In the genomic region with DNA sequence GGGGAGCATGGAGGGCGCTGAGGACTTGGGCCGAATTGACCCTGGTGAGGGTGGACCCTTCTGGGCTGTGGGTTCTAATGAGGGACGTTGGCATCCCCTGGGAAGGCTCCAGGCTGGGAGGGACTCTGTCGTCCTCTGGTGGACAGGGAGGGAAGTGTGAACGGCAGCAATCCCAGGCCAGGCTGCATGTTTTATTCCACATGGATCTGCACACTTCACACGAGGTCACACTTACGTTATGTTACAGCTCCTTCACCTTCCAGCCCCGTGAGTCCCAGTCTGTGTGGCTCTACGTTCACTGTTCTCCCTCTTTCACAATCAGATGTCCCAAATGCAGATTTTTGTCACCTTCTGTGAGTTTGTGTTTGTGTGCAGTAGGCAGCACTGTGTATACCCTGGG, we compare ENCODE assay signal across 17 cellular contexts. TPM values are rescaled to one million over a fixed set of nuclear protein-coding genes. Genes with fewer than 3 reads are reported as not detected.
DNase-seq lines count a peak whose midpoint lies in the region; FAIRE-seq and TF ChIP-seq lines count a peak whose summit lies in the region.
"Not testable (repeated sequence)": the region's sequence is repeated elsewhere in the genome, so short reads cannot be mapped to it uniquely, and the experiment has no call there.
"Had no signal": no experiment of that assay in that cellular context is flagged by ENCODE, and none has a peak within 500 bp of the region (broad histone marks: within the 10 kb centered on the region; RNA-seq: fewer than 3 reads in every experiment).

No MANE protein-coding gene starts in this region.

- H3K4me3 ChIP-seq in GM12865 (ENCODE audit: low read depth, low read length); SK-N-SH (ENCODE audit: low read depth in 2 of 2, low read length in 1 of 2); bronchial epithelial cell (ENCODE audit: low read depth, low read length); foreskin fibroblast (ENCODE audit: low read depth in 1 of 2, low read length in 2 of 2): not testable (repeated sequence)

- DNase-seq in COLO829 (ENCODE audit: low spot score) (peak; percentile 1), NCI-H82 (lab: John Stamatoyannopoulos, UW) (peak; percentile 8)
- DNase-seq in GM12865 (ENCODE audit: low read depth); HFFc6; SK-N-SH; bronchial epithelial cell (ENCODE audit: low read depth); foreskin fibroblast: not testable (repeated sequence)

- H3K4me1 ChIP-seq in SK-N-SH (ENCODE audit: control insufficient read depth in 1 of 2, insufficient read depth in 2 of 2, low read depth in 1 of 2, low read length in 1 of 2): peaks cover 0 to 18% of the 10 kb centered on the region in 2 experiments; a peak in 1 of 4 replicates

- H3K27ac Mint-ChIP-seq in HFFc6: peak overlapping the region; percentile 78

- not testable (repeated sequence) for H3K4me3 Mint-ChIP-seq in HFFc6

- H3K9me2 ChIP-seq in SK-N-SH: not testable (repeated sequence)

- POLR2A ChIA-PET in SK-N-SH (lab: Yijun Ruan, JAX): not testable (repeated sequence)

- not testable (repeated sequence) for TF ChIP-seq EP300 in SK-N-SH (IDR thresholded peaks at IDR 0.05; ENCODE audit: borderline replicate concordance in 1 of 2, low read depth in 1 of 2, low read length in 1 of 2)

- H4K20me1 ChIP-seq in SK-N-SH (ENCODE audit: insufficient read depth): not testable (repeated sequence)

- TF ChIP-seq RAD21 in SK-N-SH (IDR thresholded peaks at IDR 0.05; ENCODE audit: low read length): not testable (repeated sequence)

- peaks cover 42% of the 10 kb centered on the region for H3K36me3 Mint-ChIP-seq in HFFc6 (ENCODE audit: low read depth)

- H3K9me3 ChIP-seq in SK-N-SH: not testable (repeated sequence)

- not testable (repeated sequence) for H3K27me3 ChIP-seq in SK-N-SH (ENCODE audit: insufficient read depth); bronchial epithelial cell (ENCODE audit: control insufficient read depth, insufficient read depth, low read length)

- H3K79me2 ChIP-seq in SK-N-SH (ENCODE audit: insufficient read depth): peaks cover 24% of the 10 kb centered on the region; the same call in 1 of the 2 replicates

- TF ChIP-seq CTCF in GM12865 (IDR thresholded peaks at IDR 0.05; ENCODE audit: insufficient read depth, low read depth, low read length, missing control alignments): peak; percentile 38
- peak; percentile 69 for TF ChIP-seq CTCF in HFFc6 (IDR thresholded peaks at IDR 0.05)
- TF ChIP-seq CTCF in SK-N-SH (IDR thresholded peaks at IDR 0.05): peak; percentile 51
- peak; percentile 68 for TF ChIP-seq CTCF in bronchial epithelial cell (IDR thresholded peaks at IDR 0.05; ENCODE audit: insufficient read depth, low read length, severe bottlenecking)
- peak; percentile 8 for TF ChIP-seq CTCF in foreskin fibroblast (IDR thresholded peaks at IDR 0.05; ENCODE audit: low read depth, low read length)

- 52% methylated on average over 7 of the region's 9 CpGs for WGBS in SK-N-SH (ENCODE audit: low lambda C conversion rate)

- H2AFZ ChIP-seq in SK-N-SH (ENCODE audit: low read depth): not testable (repeated sequence)

- not testable (repeated sequence) for H3K27ac ChIP-seq in SK-N-SH (ENCODE audit: low read depth in 2 of 2, low read length in 1 of 2)

- not testable (repeated sequence) for H3K36me3 ChIP-seq in SK-N-SH (replicated peaks in 1 of 2; ENCODE audit: control insufficient read depth in 1 of 2, insufficient read depth in 2 of 2, low read length in 1 of 2); bronchial epithelial cell (ENCODE audit: control insufficient read depth, insufficient read depth, low read length)

- not testable (repeated sequence) for H3K27me3 Mint-ChIP-seq in HFFc6 (ENCODE audit: insufficient read depth)

- H3K9ac ChIP-seq in SK-N-SH: not testable (repeated sequence)

- CTCF ChIA-PET in SK-N-SH (lab: Yijun Ruan, JAX): not testable (repeated sequence)

- H3K4me2 ChIP-seq in SK-N-SH: not testable (repeated sequence)

- H3K4me1 Mint-ChIP-seq in HFFc6 (ENCODE audit: low read depth): peaks cover 78% of the 10 kb centered on the region

- FAIRE-seq in bronchial epithelial cell (lab: Jason Lieb, UNC): peak; percentile 50

- peaks cover 16% of the 10 kb centered on the region for H3F3A ChIP-seq in SK-N-SH (replicated peaks; ENCODE audit: insufficient read depth)

- H3K9me3 Mint-ChIP-seq in HFFc6: peaks cover 19% of the 10 kb centered on the region

RNA-seq across cellular contexts. Expression of a gene that starts 1.8 kb away (rescaled TPM):
- 10 to 100 TPM; 23.3 to 58.7 (median 55.4) TPM for total RNA-seq in HFFc6 (2021; fragmentation: NEBNext Ultra II Directional; extraction: Animal tissue kit (Norgen Biotek cat#: 25700))
- 70.3 and 133 TPM in 2 replicates for polyA plus RNA-seq in SK-N-SH (2012; rRNA removed)
- 98.7 and 111 TPM in 2 replicates for polyA plus RNA-seq in SK-N-SH (2012; cell fraction: cytosol; rRNA removed)
- 63.1 and 123 TPM in 2 replicates for polyA plus RNA-seq in SK-N-SH (2012; cell fraction: nucleus; rRNA removed)
- total RNA-seq in bronchial epithelial cell: not detected in 2 replicates
- total RNA-seq: activated CD8-positive, alpha-beta memory T cell treated with anti-CD3 and anti-CD28 coated beads for 36 hours; activated T-cell treated with anti-CD3 and anti-CD28 coated beads, Interleukin-2, amount 50 U/mL, for 4 hours; adrenal gland; dermis microvascular lymphatic vessel endothelial cell; endothelial cell of umbilical vein; lower lobe of right lung; mucosa of gallbladder; sciatic nerve; T-cell had no signal
- polyA plus RNA-seq: adrenal gland, endothelial cell of umbilical vein, neural cell had no signal

RNA-seq across cellular contexts. Expression of a gene that starts 17.3 kb away (rescaled TPM):
- under 1 TPM in 5 of 6 experiments, not detected in 1; 0.43 to 0.70 (median 0.53) TPM for total RNA-seq in HFFc6 (2021; fragmentation: NEBNext Ultra II Directional; extraction: Animal tissue kit (Norgen Biotek cat#: 25700))
- polyA plus RNA-seq in SK-N-SH (2012; rRNA removed): 175 and 311 TPM in 2 replicates
- polyA plus RNA-seq in SK-N-SH (2012; cell fraction: cytosol; rRNA removed): 173 and 177 TPM in 2 replicates
- 423 and 650 TPM in 2 replicates for polyA plus RNA-seq in SK-N-SH (2012; cell fraction: nucleus; rRNA removed)
- total RNA-seq in bronchial epithelial cell: 0.26 TPM in 1 of 2 replicates, not detected in the other
- total RNA-seq: activated CD8-positive, alpha-beta memory T cell treated with anti-CD3 and anti-CD28 coated beads for 36 hours; activated T-cell treated with anti-CD3 and anti-CD28 coated beads, Interleukin-2, amount 50 U/mL, for 4 hours; dermis microvascular lymphatic vessel endothelial cell; lower lobe of right lung; mucosa of gallbladder; sciatic nerve; T-cell had no signal
- polyA plus RNA-seq: neural cell had no signal

Comparison
In these comparisons a context has a peak if more than half of its experiments do, and no peak if none do; other contexts are left out.
1. CTCF ChIP-seq: peak in every context shown above with its lines; median percentile 69 in HFFc6; 68 in bronchial epithelial cell; 51 in SK-N-SH; 38 in GM12865; 8 in foreskin fibroblast.
2. RNA of a gene that starts 1.8 kb away (total RNA-seq): 23.3 to 58.7 TPM in HFFc6; not detected in bronchial epithelial cell; every median in the first group is over 10 times any median in the second.